In genomic region chr14:102319351-102320032, GRCh38 we compare ENCODE assay signal across 8 cellular contexts. TPM values are rescaled to one million over a fixed set of nuclear protein-coding genes. Genes with fewer than 3 reads are reported as not detected.
DNase-seq lines count a peak whose midpoint lies in the region; TF ChIP-seq lines count a peak whose summit lies in the region.

Gene ZNF839, plus strand, starts transcription at chr14:102319746. Its CDS starts 20 bp downstream, at chr14:102319766.

- H2BK120ac ChIP-seq in neuronal stem cell (ENCODE audit: low read depth, low read length), result no peak within 1 kb of the TSS

- H3K9me3 ChIP-seq in SK-N-MC (ENCODE audit: low read depth, low read length), result no peaks in the 10 kb centered on the region
- H3K9me3 ChIP-seq in neuronal stem cell (replicated peaks in 1 of 2; ENCODE audit: control insufficient read depth in 2 of 2, insufficient read depth in 1 of 2, low read depth in 1 of 2, low read length in 2 of 2), result no peaks in the 10 kb centered on the region
- no peaks in the 10 kb centered on the region for H3K9me3 ChIP-seq in subcutaneous abdominal adipose tissue (ENCODE audit: control insufficient read depth in 5 of 5, low read length in 5 of 5)

- H4K8ac ChIP-seq in neuronal stem cell (ENCODE audit: low read depth, low read length), result peak within 1 kb of the TSS; percentile 89

- H2BK5ac ChIP-seq in neuronal stem cell (ENCODE audit: low read length), result no peak within 1 kb of the TSS

- H3K79me1 ChIP-seq in neuronal stem cell (ENCODE audit: low read depth, low read length), result peaks cover 3% of the 10 kb centered on the region

- peak within 1 kb of the TSS; percentile 90 for H3K18ac ChIP-seq in neuronal stem cell (ENCODE audit: low read length)

- H3K23ac ChIP-seq in neuronal stem cell (ENCODE audit: low read depth, low read length, poor library complexity), result no peak within 1 kb of the TSS

- peak within 1 kb of the TSS; percentile 89 for H2AFZ ChIP-seq in neuronal stem cell (ENCODE audit: low read length)

- H3K4me1 ChIP-seq in neuronal stem cell (ENCODE audit: control insufficient read depth in 2 of 2, insufficient read depth in 1 of 2, low read depth in 1 of 2, low read length in 2 of 2) (peaks cover 12 to 14% of the 10 kb centered on the region in 2 donors), subcutaneous abdominal adipose tissue (ENCODE audit: control insufficient read depth in 5 of 5, insufficient read depth in 5 of 5, low read length in 5 of 5) (peaks cover 3 to 57% (median 45%) of the 10 kb centered on the region in 5 donors)

- WGBS in neuronal stem cell (ENCODE audit: extremely low coverage in 2 of 2, insufficient read length in 2 of 2, insufficient replicate concordance in 1 of 2), 2 donors, result no CpG with 5 or more reads among the region's 71 CpGs

- H3K4me3 ChIP-seq in HFF-Myc (replicated peaks; ENCODE audit: low read depth, low read length) (peak within 1 kb of the TSS; percentile 89), SK-N-MC (peak within 1 kb of the TSS; percentile 90), neuronal stem cell (ENCODE audit: low read length in 2 of 2) (peak within 1 kb of the TSS; percentile 78 to 90), subcutaneous abdominal adipose tissue (ENCODE audit: low read depth in 1 of 5, low read length in 5 of 5) (peak within 1 kb of the TSS; percentile 83 to 91 (median 88))

- DNase-seq in GF-D8 (lab: John Stamatoyannopoulos, UW) (peak; percentile 47), HFF-Myc (ENCODE audit: extremely low read depth, low read depth) (peak; percentile 61), NCI-H1092 treated with DMSO at 0.1 percent for 48 hours (lab: John Stamatoyannopoulos, UW) (peak; percentile 81), SK-N-MC (ENCODE audit: low read depth, low spot score) (no peak), foreskin melanocyte (peak; percentile 78), neuronal stem cell (ENCODE audit: low spot score) (peak; percentile 80)
- peak; percentile 95 for DNase-seq in activated naive CD4-positive, alpha-beta T cell treated with Interleukin-2 at 50 U/mL for 16 hours

- H3K27ac ChIP-seq in SK-N-MC (peak within 1 kb of the TSS; percentile 80), neuronal stem cell (replicated peaks; ENCODE audit: low read length) (no peak within 1 kb of the TSS), subcutaneous abdominal adipose tissue (ENCODE audit: low read depth, low read length) (peak within 1 kb of the TSS; percentile 89)

- TF ChIP-seq CTCF in HFF-Myc (IDR thresholded peaks at IDR 0.05; ENCODE audit: low read depth, low read length, missing control alignments), result no peak

- H3K4me2 ChIP-seq in neuronal stem cell (ENCODE audit: insufficient read depth, low read length, poor library complexity, severe bottlenecking), result peak within 1 kb of the TSS; percentile 72

- peak within 1 kb of the TSS; percentile 88 for H2AK5ac ChIP-seq in neuronal stem cell (ENCODE audit: low read depth, low read length)

- no peak within 1 kb of the TSS for H2BK12ac ChIP-seq in neuronal stem cell (ENCODE audit: low read length)

- no peak within 1 kb of the TSS for H3K14ac ChIP-seq in neuronal stem cell (ENCODE audit: low read length)

- H4K91ac ChIP-seq in neuronal stem cell (ENCODE audit: low read depth, low read length, poor library complexity), result no peak within 1 kb of the TSS

- no peak within 1 kb of the TSS for H3K4ac ChIP-seq in neuronal stem cell (ENCODE audit: low read length)

- H3K36me3 ChIP-seq in SK-N-MC (ENCODE audit: insufficient read depth, low read length), result no peaks in the 10 kb centered on the region; the same call in 1 of the 2 replicates
- H3K36me3 ChIP-seq in neuronal stem cell (replicated peaks in 1 of 2; ENCODE audit: control insufficient read depth in 2 of 2, insufficient read depth in 2 of 2, low read length in 2 of 2), result peaks cover 2 to 17% of the 10 kb centered on the region in 2 donors
- peaks cover 0 to 2% (median 0%) of the 10 kb centered on the region in 5 donors for H3K36me3 ChIP-seq in subcutaneous abdominal adipose tissue (ENCODE audit: control insufficient read depth in 5 of 5, insufficient read depth in 5 of 5, low read length in 5 of 5)

- H3K9ac ChIP-seq in SK-N-MC (ENCODE audit: insufficient read length) (peak within 1 kb of the TSS; percentile 93), neuronal stem cell (ENCODE audit: low read depth, low read length, poor library complexity) (peak within 1 kb of the TSS; percentile 74), subcutaneous abdominal adipose tissue (ENCODE audit: low read length in 5 of 5) (peak within 1 kb of the TSS; percentile 81 to 96 (median 93))

- H2BK15ac ChIP-seq in neuronal stem cell (ENCODE audit: low read length), result no peak within 1 kb of the TSS

- H3K27me3 ChIP-seq in neuronal stem cell (ENCODE audit: control insufficient read depth in 3 of 3, insufficient read depth in 3 of 3, low read depth in 1 of 3, low read length in 3 of 3) (peaks cover 0 to 1% (median 0%) of the 10 kb centered on the region in 3 experiments), subcutaneous abdominal adipose tissue (ENCODE audit: control insufficient read depth in 5 of 5, insufficient read depth in 4 of 5, low read length in 5 of 5) (no peaks in the 10 kb centered on the region)

RNA-seq across cellular contexts. Expression of gene ZNF839, which starts in this region (rescaled TPM):
- polyA plus RNA-seq in neuronal stem cell (2013, experiment 1 of 2), result 8.2 TPM
- polyA plus RNA-seq in neuronal stem cell (2013, experiment 2 of 2), result 8.3 TPM
